8 cellular contexts compared by ENCODE assay signal in the genomic region with DNA sequence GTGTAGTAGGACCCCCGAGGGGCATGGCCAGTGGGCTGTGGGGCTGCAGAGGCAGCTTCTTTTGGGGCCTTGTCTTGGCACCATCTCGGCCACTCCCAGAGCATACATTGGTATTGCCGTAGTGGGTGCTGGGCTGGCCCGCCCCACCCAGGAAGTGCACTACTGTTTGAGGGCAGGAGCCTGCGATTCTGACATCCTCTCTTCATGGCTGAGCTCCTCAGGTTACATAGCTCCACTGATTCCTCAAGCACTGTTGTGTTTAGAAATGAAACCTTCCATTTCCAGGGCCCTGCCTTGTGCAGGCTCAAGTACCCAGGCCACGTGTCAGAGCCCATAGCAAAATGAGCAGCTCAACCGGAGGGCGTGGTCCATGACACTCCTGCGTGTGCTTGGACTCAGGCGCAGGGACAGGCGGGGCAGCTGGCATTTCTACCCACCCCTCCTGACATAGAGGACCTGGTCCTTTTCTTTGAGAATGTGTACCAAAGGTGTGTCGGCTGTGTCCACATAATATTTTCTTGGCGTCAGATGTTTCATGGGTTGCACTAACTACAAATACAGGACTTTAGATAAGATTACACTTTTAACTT.
DNase-seq lines count a peak whose midpoint lies in the region; ATAC-seq and TF ChIP-seq lines count a peak whose summit lies in the region.

No MANE protein-coding gene starts in this region.

- intact Hi-C loops in thyroid gland (cut with DNase I) (no loop called here), ovary (cut with DNase I) (no loop called here)

- H3K4me1 Mint-ChIP-seq in CD8-positive, alpha-beta memory T cell = peaks cover 90 to 97% (median 96%) of the 10 kb centered on the region in 3 donors

- ATAC-seq in GM19455 (IDR thresholded peaks at IDR 0.05; ENCODE audit: unreplicated experiment) = peak; percentile 67
- ATAC-seq in HG03520 (IDR thresholded peaks at IDR 0.05; ENCODE audit: unreplicated experiment) = peak; percentile 55

- H3K9me3 Mint-ChIP-seq in CD8-positive, alpha-beta memory T cell = no peaks in the 10 kb centered on the region

- H3K27me3 Mint-ChIP-seq in CD8-positive, alpha-beta memory T cell = no peaks in the 10 kb centered on the region

- H3K9me2 ChIP-seq in hepatocyte (replicated peaks; ENCODE audit: insufficient read depth) = no peaks in the 10 kb centered on the region

- peak overlapping the region; percentile 87 to 93 (median 88) for H3K4me3 Mint-ChIP-seq in CD8-positive, alpha-beta memory T cell

- H3K27me3 ChIP-seq in CD8-positive, alpha-beta memory T cell (ENCODE audit: insufficient read depth, low read length, poor library complexity, severe bottlenecking) = no peaks in the 10 kb centered on the region
- H3K27me3 ChIP-seq in hepatocyte (no peaks in the 10 kb centered on the region), thyroid gland (no peaks in the 10 kb centered on the region), ovary (no peaks in the 10 kb centered on the region)

- WGBS in hepatocyte (ENCODE audit: low lambda C conversion rate, missing lambda C conversion rate) = 71% methylated on average over 13 of the region's 13 CpGs
- WGBS in thyroid gland, 2 donors = 24 to 46% methylated on average over 13 of the region's 13 CpGs
- WGBS in ovary, 3 donors = 86 to 91% (median 86%) methylated on average over 13 of the region's 13 CpGs

- no peak overlapping the region for H3K4me2 ChIP-seq in hepatocyte

- H2AFZ ChIP-seq in hepatocyte = no peak overlapping the region

- H3K9me3 ChIP-seq in CD8-positive, alpha-beta memory T cell (ENCODE audit: low read length) = no peaks in the 10 kb centered on the region
- no peaks in the 10 kb centered on the region for H3K9me3 ChIP-seq in hepatocyte (ENCODE audit: low read depth)
- H3K9me3 ChIP-seq in thyroid gland = no peaks in the 10 kb centered on the region
- H3K9me3 ChIP-seq in ovary = no peaks in the 10 kb centered on the region

- peaks cover 0 to 22% (median 6%) of the 10 kb centered on the region in 3 donors for H3K36me3 Mint-ChIP-seq in CD8-positive, alpha-beta memory T cell

- H3K79me2 ChIP-seq in hepatocyte = peaks cover 46% of the 10 kb centered on the region

- DNase-seq in CD8-positive, alpha-beta memory T cell = peak; percentile 48 to 81 (median 66)
- DNase-seq in activated CD4-positive, alpha-beta T cell treated with anti-CD3 and anti-CD28 coated beads for 48 hours = peak; percentile 60
- DNase-seq in hepatocyte (ENCODE audit: low spot score) (peak; percentile 88), thyroid gland (peak; percentile 98 to 99), ovary (no peak), NCI-H2081 treated with DMSO at 0.1 percent for 48 hours (lab: John Stamatoyannopoulos, UW) (no peak)

- POLR2A ChIA-PET in CD8-positive, alpha-beta memory T cell (lab: Charles Lee) = interaction anchor here (1.0 to 1.5 kb wide), 5 partner anchors 12 to 155 kb away, joined by 3 to 8 read pairs (median 4); no protein-coding TSS in a partner anchor

- H3K36me3 ChIP-seq in CD8-positive, alpha-beta memory T cell (ENCODE audit: insufficient read depth, low read length) = no peaks in the 10 kb centered on the region
- H3K36me3 ChIP-seq in hepatocyte (replicated peaks; ENCODE audit: insufficient read depth, low read depth) (no peaks in the 10 kb centered on the region), thyroid gland (no peaks in the 10 kb centered on the region), ovary (no peaks in the 10 kb centered on the region)

- peak in 1 of 2 donors; percentile 67 for TF ChIP-seq POLR2A in thyroid gland (IDR thresholded peaks at IDR 0.05)
- TF ChIP-seq POLR2A in ovary (IDR thresholded peaks at IDR 0.05) = no peak

- peaks cover 82% of the 10 kb centered on the region for H3K4me1 ChIP-seq in CD8-positive, alpha-beta memory T cell (ENCODE audit: insufficient read depth, low read length)
- H3K4me1 ChIP-seq in hepatocyte (ENCODE audit: insufficient read depth) (peaks cover 37% of the 10 kb centered on the region), thyroid gland (peaks cover 49 to 69% of the 10 kb centered on the region in 2 donors), ovary (ENCODE audit: insufficient read depth) (peaks cover 19% of the 10 kb centered on the region)

- H3K4me3 ChIP-seq in CD8-positive, alpha-beta memory T cell (ENCODE audit: low read length) = peak overlapping the region; percentile 26
- H3K4me3 ChIP-seq in hepatocyte (no peak overlapping the region), thyroid gland (replicated peaks in 1 of 3) (no peak overlapping the region), ovary (no peak overlapping the region)

- H4K20me1 ChIP-seq in hepatocyte (ENCODE audit: insufficient read depth, poor library complexity, severe bottlenecking) = no peaks in the 10 kb centered on the region

- peak overlapping the region; percentile 82 to 96 (median 94) for H3K27ac Mint-ChIP-seq in CD8-positive, alpha-beta memory T cell

- CTCF ChIA-PET in CD8-positive, alpha-beta memory T cell (lab: Charles Lee) = interaction anchor here (0.8 to 12.5 kb wide), 5 partner anchors 14 to 69 kb away, joined by 3 to 151 read pairs (median 8); no protein-coding TSS in a partner anchor

- no peak overlapping the region for H3K27ac ChIP-seq in CD8-positive, alpha-beta memory T cell (ENCODE audit: low read depth, low read length)
- H3K27ac ChIP-seq in hepatocyte (peak overlapping the region; percentile 95), thyroid gland (peak overlapping the region; percentile 81 to 96 (median 95)), ovary (no peak overlapping the region)

- TF ChIP-seq CTCF in hepatocyte (IDR thresholded peaks at IDR 0.05; ENCODE audit: poor library complexity) (no peak), thyroid gland (IDR thresholded peaks at IDR 0.05) (no peak), ovary (IDR thresholded peaks at IDR 0.05) (no peak)

- TF ChIP-seq EP300 in ovary (IDR thresholded peaks at IDR 0.05) = no peak

Comparison
In these comparisons a context has a peak if more than half of its experiments do, and no peak if none do; other contexts are left out.
1. DNase-seq: peak in CD8-positive, alpha-beta memory T cell (5 of 5), activated CD4-positive, alpha-beta T cell treated with anti-CD3 and anti-CD28 coated beads for 48 hours (single experiment), hepatocyte (single experiment) and thyroid gland (2 of 2); none in ovary (0 of 5) and NCI-H2081 treated with DMSO at 0.1 percent for 48 hours (single experiment).
2. H3K27ac ChIP-seq: peak in hepatocyte (single experiment) and thyroid gland (3 of 3); none in CD8-positive, alpha-beta memory T cell (single experiment) and ovary (0 of 2).